Comparison of ENCODE assay signal across 28 cellular contexts in genomic region chr19:49599378-49600298, GRCh38. TPM values are rescaled to one million over a fixed set of nuclear protein-coding genes. Genes with fewer than 3 reads are reported as not detected.
DNase-seq lines count a peak whose midpoint lies in the region; ATAC-seq and TF ChIP-seq lines count a peak whose summit lies in the region.
"Had no signal": no experiment of that assay in that cellular context is flagged by ENCODE, and none has a peak within 500 bp of the region (broad histone marks: within the 10 kb centered on the region; RNA-seq: fewer than 3 reads in every experiment).

No MANE protein-coding gene starts in this region.

- no peak overlapping the region for H2AFZ ChIP-seq in trophoblast cell (ENCODE audit: insufficient read depth, low read length, poor library complexity)
- H2AFZ ChIP-seq: hepatocyte had no signal

- no peak overlapping the region for H2BK5ac ChIP-seq in trophoblast cell (ENCODE audit: low read depth, low read length, poor library complexity)

- peaks cover 85 to 87% of the 10 kb centered on the region in 2 experiments for H3K36me3 ChIP-seq in trophoblast cell (ENCODE audit: control insufficient read depth in 1 of 2, insufficient read depth in 2 of 2, low read length in 2 of 2)

- no CpG with 5 or more reads among the region's 26 CpGs for WGBS in trophoblast cell (ENCODE audit: extremely low coverage, insufficient coverage, insufficient read length)

- H3K4me1 ChIP-seq in trophoblast cell (ENCODE audit: control insufficient read depth in 1 of 2, insufficient read depth in 2 of 2, low read length in 2 of 2) = no peaks in the 10 kb centered on the region
- H3K4me1 ChIP-seq: BLaER1 treated with 17β-estradiol and CSF1 and Interleukin-3, amounts not matched to agents 10 nM and 100 nM; body of pancreas; thyroid gland had no signal

- no peak overlapping the region for H4K12ac ChIP-seq in trophoblast cell (ENCODE audit: low read depth, low read length)

- H3K4me3 ChIP-seq in trophoblast cell (ENCODE audit: low read depth, low read length) = no peak overlapping the region
- H3K4me3 ChIP-seq: BLaER1 treated with 17β-estradiol and CSF1 and Interleukin-3, amounts not matched to agents 10 nM and 100 nM; body of pancreas; esophagus muscularis mucosa; hepatocyte; left ventricle myocardium inferior; thyroid gland had no signal

- peak overlapping the region; percentile 89 for H3K27ac Mint-ChIP-seq in activated T-cell treated with anti-CD3 and anti-CD28 coated beads, Interleukin-2, amount 50 U/mL, for 72 hours
- H3K27ac Mint-ChIP-seq in activated naive CD8-positive, alpha-beta T cell treated with anti-CD3 and anti-CD28 coated beads for 36 hours = peak overlapping the region; percentile 42
- H3K27ac Mint-ChIP-seq: activated B cell treated with CpG ODN at 0.5 μM for 24 hours, nephron had no signal

- peaks cover 11% of the 10 kb centered on the region for H3K4me1 Mint-ChIP-seq in activated T-cell treated with anti-CD3 and anti-CD28 coated beads, Interleukin-2, amount 50 U/mL, for 72 hours (ENCODE audit: low read depth)
- H3K4me1 Mint-ChIP-seq in activated naive CD8-positive, alpha-beta T cell treated with anti-CD3 and anti-CD28 coated beads for 36 hours = peaks cover 11% of the 10 kb centered on the region
- H3K4me1 Mint-ChIP-seq: nephron had no signal

- H3K9me3 ChIP-seq in trophoblast cell (ENCODE audit: insufficient read depth, low read depth, low read length) = no peaks in the 10 kb centered on the region
- H3K9me3 ChIP-seq: BLaER1 treated with 17β-estradiol and CSF1 and Interleukin-3, amounts not matched to agents 10 nM and 100 nM; body of pancreas; esophagus muscularis mucosa; left ventricle myocardium inferior; thyroid gland had no signal

- peaks cover 6 to 12% of the 10 kb centered on the region in 2 donors for H3K36me3 Mint-ChIP-seq in activated T-cell treated with anti-CD3 and anti-CD28 coated beads, Interleukin-2, amount 50 U/mL, for 72 hours (ENCODE audit: insufficient read depth in 2 of 2)
- peaks cover 9% of the 10 kb centered on the region for H3K36me3 Mint-ChIP-seq in activated naive CD8-positive, alpha-beta T cell treated with anti-CD3 and anti-CD28 coated beads for 36 hours

- ATAC-seq in activated T-cell treated with anti-CD3 and anti-CD28 coated beads, Interleukin-2, amount 50 U/mL, for 72 hours (replicated peaks in 1 of 2) = peak in 1 of 2 donors; percentile 17
- ATAC-seq in GM21825 (IDR thresholded peaks at IDR 0.05; ENCODE audit: unreplicated experiment) = no peak
- ATAC-seq: body of pancreas, right cardiac atrium, Right ventricle myocardium inferior had no signal

- H3K4ac ChIP-seq in trophoblast cell (ENCODE audit: low read depth, low read length) = peak overlapping the region; percentile 20

- no peak overlapping the region for H3K9ac ChIP-seq in trophoblast cell (ENCODE audit: low read length)

- DNase-seq in activated T-cell treated with anti-CD3 and anti-CD28 coated beads, Interleukin-2, amount 50 U/mL, for 72 hours = no peak
- DNase-seq in activated T-cell treated with anti-CD3 and anti-CD28 coated beads for 4 hours (no peak), GM10266 (ENCODE audit: extremely low spot score) (peak; percentile 47), trophoblast cell (no peak), NCI-H345 treated with DMSO at 0.1 percent for 48 hours (lab: John Stamatoyannopoulos, UW; ENCODE audit: unreplicated experiment) (no peak), HPDE6-E6E7 (ENCODE audit: extremely low spot score) (no peak)
- DNase-seq in activated naive CD8-positive, alpha-beta T cell treated with anti-CD3 and anti-CD28 coated beads for 36 hours = no peak
- DNase-seq: activated B cell treated with CpG ODN at 0.5 μM for 24 hours; body of pancreas; effector CD4-positive, alpha-beta T cell; EL; left ventricle myocardium inferior; midbrain; NCI-H1105; NCI-H2029; NCI-H226; stimulated activated CD4-positive, alpha-beta T cell treated with anti-CD3 and anti-CD28 coated beads, Interleukin-4, amount 100 ng/mL, for 1 hour; stimulated activated naive CD4-positive, alpha-beta T cell treated with Interleukin-2 at 50 U/mL for 16 hours; T-helper 9 cell; thyroid gland had no signal

- no peak for TF ChIP-seq CTCF in GM10266 (IDR thresholded peaks at IDR 0.05; ENCODE audit: control insufficient read depth, insufficient read depth, low read depth, missing control alignments)

- no peak overlapping the region for H3K27ac ChIP-seq in trophoblast cell (ENCODE audit: low read depth, low read length)
- H3K27ac ChIP-seq: BLaER1 treated with 17β-estradiol and CSF1 and Interleukin-3, amounts not matched to agents 10 nM and 100 nM; body of pancreas; esophagus muscularis mucosa; hepatocyte; left ventricle myocardium inferior; thyroid gland had no signal

- H4K8ac ChIP-seq in trophoblast cell (ENCODE audit: low read depth, low read length) = no peak overlapping the region

- H3K9me3 Mint-ChIP-seq in activated T-cell treated with anti-CD3 and anti-CD28 coated beads, Interleukin-2, amount 50 U/mL, for 72 hours = no peaks in the 10 kb centered on the region
- no peaks in the 10 kb centered on the region for H3K9me3 Mint-ChIP-seq in activated naive CD8-positive, alpha-beta T cell treated with anti-CD3 and anti-CD28 coated beads for 36 hours
- H3K9me3 Mint-ChIP-seq: activated B cell treated with CpG ODN at 0.5 μM for 24 hours, IgD-negative memory B cell, nephron had no signal

- no peaks in the 10 kb centered on the region for H3K27me3 ChIP-seq in trophoblast cell (ENCODE audit: insufficient read depth, low read length)
- H3K27me3 ChIP-seq: BLaER1 treated with 17β-estradiol and CSF1 and Interleukin-3, amounts not matched to agents 10 nM and 100 nM; body of pancreas; esophagus muscularis mucosa; hepatocyte; thyroid gland had no signal

- no peaks in the 10 kb centered on the region for H3K27me3 Mint-ChIP-seq in activated T-cell treated with anti-CD3 and anti-CD28 coated beads, Interleukin-2, amount 50 U/mL, for 72 hours (ENCODE audit: low read depth)
- no peaks in the 10 kb centered on the region for H3K27me3 Mint-ChIP-seq in activated naive CD8-positive, alpha-beta T cell treated with anti-CD3 and anti-CD28 coated beads for 36 hours
- H3K27me3 Mint-ChIP-seq: activated B cell treated with CpG ODN at 0.5 μM for 24 hours, IgD-negative memory B cell had no signal

- H3K23ac ChIP-seq in trophoblast cell (ENCODE audit: low read length) = no peak overlapping the region

- no peak overlapping the region for H3K14ac ChIP-seq in trophoblast cell (ENCODE audit: low read length)

- no peak overlapping the region for H3K18ac ChIP-seq in trophoblast cell (ENCODE audit: low read length)

- no peak overlapping the region for H2BK12ac ChIP-seq in trophoblast cell (ENCODE audit: low read length)

- H2AK5ac ChIP-seq in trophoblast cell (ENCODE audit: low read length) = no peak overlapping the region

- H3K4me2 ChIP-seq in trophoblast cell (ENCODE audit: low read length) = no peak overlapping the region
- H3K4me2 ChIP-seq: BLaER1 treated with 17β-estradiol and CSF1 and Interleukin-3, amounts not matched to agents 10 nM and 100 nM; hepatocyte had no signal

- no peak overlapping the region for H4K91ac ChIP-seq in trophoblast cell (ENCODE audit: low read depth, low read length)

- H3K4me3 Mint-ChIP-seq in activated T-cell treated with anti-CD3 and anti-CD28 coated beads, Interleukin-2, amount 50 U/mL, for 72 hours = no peak overlapping the region
- no peak overlapping the region for H3K4me3 Mint-ChIP-seq in activated naive CD8-positive, alpha-beta T cell treated with anti-CD3 and anti-CD28 coated beads for 36 hours
- H3K4me3 Mint-ChIP-seq: activated B cell treated with CpG ODN at 0.5 μM for 24 hours, nephron had no signal

- H3K79me1 ChIP-seq in trophoblast cell (ENCODE audit: low read length) = no peaks in the 10 kb centered on the region

- no peaks in the 10 kb centered on the region for H3K79me2 ChIP-seq in trophoblast cell (ENCODE audit: control insufficient read depth, insufficient read depth, low read length, poor library complexity)

- no peak overlapping the region for H2BK120ac ChIP-seq in trophoblast cell (ENCODE audit: insufficient read depth, low read length, poor library complexity)

RNA-seq across cellular contexts. Expression of gene PRR12, which starts 8.7 kb away (rescaled TPM):
- 10 to 100 TPM; 23.9 to 24.6 TPM for total RNA-seq in activated T-cell treated with anti-CD3 and anti-CD28 coated beads, Interleukin-2, amount 50 U/mL, for 72 hours
- 10 to 100 TPM; 16.0 to 17.8 TPM for total RNA-seq in activated naive CD8-positive, alpha-beta T cell treated with anti-CD3 and anti-CD28 coated beads for 36 hours
- 12.9 and 13.4 TPM in 2 replicates for polyA plus RNA-seq in trophoblast cell (2013)

RNA-seq across cellular contexts. Expression of gene PRRG2, which starts 18.5 kb away (rescaled TPM):
- total RNA-seq in activated T-cell treated with anti-CD3 and anti-CD28 coated beads, Interleukin-2, amount 50 U/mL, for 72 hours = 1 to 10 TPM in 1 of 2 donors, under 1 TPM in 1; 0.88 to 1.1 TPM
- 1 to 10 TPM; 1.5 to 1.6 TPM for total RNA-seq in activated naive CD8-positive, alpha-beta T cell treated with anti-CD3 and anti-CD28 coated beads for 36 hours
- 5.6 and 6.7 TPM in 2 replicates for polyA plus RNA-seq in trophoblast cell (2013)

RNA-seq across cellular contexts. Expression of gene NOSIP, which starts 19.3 kb away (rescaled TPM):
- total RNA-seq in activated T-cell treated with anti-CD3 and anti-CD28 coated beads, Interleukin-2, amount 50 U/mL, for 72 hours = 10 to 100 TPM; 66.0 to 72.7 TPM
- total RNA-seq in activated naive CD8-positive, alpha-beta T cell treated with anti-CD3 and anti-CD28 coated beads for 36 hours = 10 to 100 TPM; 61.4 to 69.5 TPM
- polyA plus RNA-seq in trophoblast cell (2013) = 47.8 and 53.3 TPM in 2 replicates

RNA-seq across cellular contexts. Expression of gene RRAS, which starts 40.3 kb away (rescaled TPM):
- 10 to 100 TPM; 11.3 to 13.5 TPM for total RNA-seq in activated T-cell treated with anti-CD3 and anti-CD28 coated beads, Interleukin-2, amount 50 U/mL, for 72 hours
- total RNA-seq in activated naive CD8-positive, alpha-beta T cell treated with anti-CD3 and anti-CD28 coated beads for 36 hours = 1 to 10 TPM; 4.4 to 5.0 TPM
- 43.3 and 43.8 TPM in 2 replicates for polyA plus RNA-seq in trophoblast cell (2013)

RNA-seq across cellular contexts. Expression of gene SCAF1, which starts 42.4 kb away (rescaled TPM):
- 10 to 100 TPM; 57.7 to 60.1 TPM for total RNA-seq in activated T-cell treated with anti-CD3 and anti-CD28 coated beads, Interleukin-2, amount 50 U/mL, for 72 hours
- 10 to 100 TPM; 58.9 to 62.2 TPM for total RNA-seq in activated naive CD8-positive, alpha-beta T cell treated with anti-CD3 and anti-CD28 coated beads for 36 hours
- 59.7 and 62.7 TPM in 2 replicates for polyA plus RNA-seq in trophoblast cell (2013)
